ENCODE assay signal across 9 cellular contexts in genomic region chr10:124708922-124709520, GRCh38. TPM values are rescaled to one million over a fixed set of nuclear protein-coding genes. Genes with fewer than 3 reads are reported as not detected.
DNase-seq lines count a peak whose midpoint lies in the region; ATAC-seq and TF ChIP-seq lines count a peak whose summit lies in the region.
"Had no signal": no experiment of that assay in that cellular context is flagged by ENCODE, and none has a peak within 500 bp of the region (broad histone marks: within the 10 kb centered on the region; RNA-seq: fewer than 3 reads in every experiment).

No MANE protein-coding gene starts in this region.

- H3K36me3 Mint-ChIP-seq in activated T-cell treated with anti-CD3 and anti-CD28 coated beads, Interleukin-2, amount 50 U/mL, for 24 hours (ENCODE audit: low read depth): peaks cover 31% of the 10 kb centered on the region
- peaks cover 26% of the 10 kb centered on the region for H3K36me3 Mint-ChIP-seq in activated T-helper 1 cell treated with anti-CD3 and anti-CD28 coated beads, Interleukin-12 subunit alpha, Interleukin-12 subunit beta, Interleukin-2, Interleukin-4 antibody, amounts not matched to agents 30 ng/mL and 10 ng/mL and 1 ng/mL, durations not matched to agents 14 hours and 24 hours and 36 hours (ENCODE audit: low read depth)

- H3K27ac ChIP-seq in caudate nucleus (ENCODE audit: low read depth, low read length): peak overlapping the region; percentile 76
- peak overlapping the region; percentile 65 to 75 for H3K27ac ChIP-seq in mucosa of rectum (ENCODE audit: low read depth in 2 of 2, low read length in 2 of 2)
- H3K27ac ChIP-seq in upper lobe of left lung: peak overlapping the region; percentile 38 to 87 (median 70)

- no peaks in the 10 kb centered on the region for H3K27me3 Mint-ChIP-seq in activated T-cell treated with anti-CD3 and anti-CD28 coated beads, Interleukin-2, amount 50 U/mL, for 24 hours
- H3K27me3 Mint-ChIP-seq in activated T-helper 1 cell treated with anti-CD3 and anti-CD28 coated beads, Interleukin-12 subunit alpha, Interleukin-12 subunit beta, Interleukin-2, Interleukin-4 antibody, amounts not matched to agents 30 ng/mL and 10 ng/mL and 1 ng/mL, durations not matched to agents 14 hours and 24 hours and 36 hours (ENCODE audit: insufficient read depth): no peaks in the 10 kb centered on the region

- intact Hi-C loops in activated T-helper 1 cell treated with anti-CD3 and anti-CD28 coated beads, Interleukin-12 subunit alpha, Interleukin-12 subunit beta, Interleukin-2, Interleukin-4 antibody, amounts not matched to agents 30 ng/mL and 10 ng/mL and 1 ng/mL, durations not matched to agents 14 hours and 24 hours and 36 hours (cut with micrococcal nuclease): loop anchor here (1.0 kb wide), 1 partner anchor 9 kb away; no protein-coding TSS in a partner anchor

- peak overlapping the region; percentile 5 to 50 for H3K9ac ChIP-seq in mucosa of rectum (ENCODE audit: low read depth in 1 of 2, low read length in 2 of 2)

- TF ChIP-seq POLR2A in upper lobe of left lung (IDR thresholded peaks at IDR 0.05): no peak

- 78 to 79% methylated on average over 7 to 10 of the region's 11 CpGs for WGBS in upper lobe of left lung, 2 donors

- peaks cover 93% of the 10 kb centered on the region for H3K4me1 Mint-ChIP-seq in activated T-cell treated with anti-CD3 and anti-CD28 coated beads, Interleukin-2, amount 50 U/mL, for 24 hours (ENCODE audit: low read depth)
- H3K4me1 Mint-ChIP-seq in activated T-helper 1 cell treated with anti-CD3 and anti-CD28 coated beads, Interleukin-12 subunit alpha, Interleukin-12 subunit beta, Interleukin-2, Interleukin-4 antibody, amounts not matched to agents 30 ng/mL and 10 ng/mL and 1 ng/mL, durations not matched to agents 14 hours and 24 hours and 36 hours (ENCODE audit: low read depth): peaks cover 83% of the 10 kb centered on the region

- TF ChIP-seq CTCF in upper lobe of left lung (IDR thresholded peaks at IDR 0.05): no peak

- ATAC-seq in upper lobe of left lung (ENCODE audit: low FRiP score in 2 of 2) (peak in 1 of 2 donors; percentile 22), HG02763 (IDR thresholded peaks at IDR 0.05; ENCODE audit: unreplicated experiment) (no peak), GM18498 (IDR thresholded peaks at IDR 0.05; ENCODE audit: unreplicated experiment) (no peak)

- no peak for TF ChIP-seq EP300 in upper lobe of left lung (IDR thresholded peaks at IDR 0.05)

- no peaks in the 10 kb centered on the region for H3K9me3 ChIP-seq in mucosa of rectum (ENCODE audit: control insufficient read depth in 2 of 2, low read length in 2 of 2)
- no peaks in the 10 kb centered on the region for H3K9me3 ChIP-seq in upper lobe of left lung

- DNase-seq in activated T-cell treated with anti-CD3 and anti-CD28 coated beads, Interleukin-2, amount 50 U/mL, for 24 hours: no peak
- DNase-seq in activated T-cell treated with anti-CD3 and anti-CD28 coated beads for 4 hours (no peak), caudate nucleus (lab: John Stamatoyannopoulos, UW) (peak in 1 of 61 donors; percentile 40), upper lobe of left lung (no peak)
- DNase-seq in activated T-helper 1 cell treated with anti-CD3 and anti-CD28 coated beads, Interleukin-12 subunit alpha, Interleukin-12 subunit beta, Interleukin-2, Interleukin-4 antibody, amounts not matched to agents 30 ng/mL and 10 ng/mL and 1 ng/mL, durations not matched to agents 14 hours and 24 hours and 36 hours (ENCODE audit: low spot score): no peak
- DNase-seq: activated naive CD4-positive, alpha-beta T cell treated with anti-CD3 and anti-CD28 coated beads for 36 hours had no signal

- no peaks in the 10 kb centered on the region for H3K27me3 ChIP-seq in mucosa of rectum (ENCODE audit: control insufficient read depth in 2 of 2, insufficient read depth in 2 of 2, low read length in 2 of 2)
- no peaks in the 10 kb centered on the region for H3K27me3 ChIP-seq in upper lobe of left lung

- H3K4me3 ChIP-seq in mucosa of rectum (ENCODE audit: low read length in 2 of 2): no peak overlapping the region
- no peak overlapping the region for H3K4me3 ChIP-seq in upper lobe of left lung

- H3K9me3 Mint-ChIP-seq in activated T-cell treated with anti-CD3 and anti-CD28 coated beads, Interleukin-2, amount 50 U/mL, for 24 hours: no peaks in the 10 kb centered on the region
- no peaks in the 10 kb centered on the region for H3K9me3 Mint-ChIP-seq in activated T-helper 1 cell treated with anti-CD3 and anti-CD28 coated beads, Interleukin-12 subunit alpha, Interleukin-12 subunit beta, Interleukin-2, Interleukin-4 antibody, amounts not matched to agents 30 ng/mL and 10 ng/mL and 1 ng/mL, durations not matched to agents 14 hours and 24 hours and 36 hours
- H3K9me3 Mint-ChIP-seq: activated naive CD4-positive, alpha-beta T cell treated with anti-CD3 and anti-CD28 coated beads for 36 hours had no signal

- peak overlapping the region; percentile 75 for H3K27ac Mint-ChIP-seq in activated T-cell treated with anti-CD3 and anti-CD28 coated beads, Interleukin-2, amount 50 U/mL, for 24 hours
- no peak overlapping the region for H3K27ac Mint-ChIP-seq in activated T-helper 1 cell treated with anti-CD3 and anti-CD28 coated beads, Interleukin-12 subunit alpha, Interleukin-12 subunit beta, Interleukin-2, Interleukin-4 antibody, amounts not matched to agents 30 ng/mL and 10 ng/mL and 1 ng/mL, durations not matched to agents 14 hours and 24 hours and 36 hours
- H3K27ac Mint-ChIP-seq: activated naive CD4-positive, alpha-beta T cell treated with anti-CD3 and anti-CD28 coated beads for 36 hours had no signal

- H3K4me1 ChIP-seq in mucosa of rectum (ENCODE audit: control insufficient read depth in 2 of 2, insufficient read depth in 2 of 2, low read length in 2 of 2): peaks cover 49 to 58% of the 10 kb centered on the region in 2 donors
- peaks cover 70 to 90% (median 83%) of the 10 kb centered on the region in 4 donors for H3K4me1 ChIP-seq in upper lobe of left lung

- peaks cover 18 to 26% of the 10 kb centered on the region in 2 donors for H3K36me3 ChIP-seq in mucosa of rectum (ENCODE audit: control insufficient read depth in 2 of 2, insufficient read depth in 2 of 2, low read length in 2 of 2)
- H3K36me3 ChIP-seq in upper lobe of left lung: peaks cover 0 to 14% (median 7%) of the 10 kb centered on the region in 4 donors

- H3K4me3 Mint-ChIP-seq in activated T-cell treated with anti-CD3 and anti-CD28 coated beads, Interleukin-2, amount 50 U/mL, for 24 hours: no peak overlapping the region
- H3K4me3 Mint-ChIP-seq in activated T-helper 1 cell treated with anti-CD3 and anti-CD28 coated beads, Interleukin-12 subunit alpha, Interleukin-12 subunit beta, Interleukin-2, Interleukin-4 antibody, amounts not matched to agents 30 ng/mL and 10 ng/mL and 1 ng/mL, durations not matched to agents 14 hours and 24 hours and 36 hours: no peak overlapping the region
- H3K4me3 Mint-ChIP-seq: activated naive CD4-positive, alpha-beta T cell treated with anti-CD3 and anti-CD28 coated beads for 36 hours had no signal

RNA-seq across cellular contexts. Expression of gene FAM53B, which starts 35.2 kb away (rescaled TPM):
- 10 to 100 TPM; 35.8 to 62.5 (median 47.8) TPM for total RNA-seq in upper lobe of left lung
- 31.8 and 32.7 TPM in 2 replicates for total RNA-seq in activated T-helper 1 cell treated with anti-CD3 and anti-CD28 coated beads, Interleukin-12 subunit alpha, Interleukin-12 subunit beta, Interleukin-2, Interleukin-4 antibody, amounts not matched to agents 30 ng/mL and 10 ng/mL and 1 ng/mL, durations not matched to agents 14 hours and 24 hours and 36 hours
